12 cellular contexts compared by ENCODE assay signal in the genomic region with DNA sequence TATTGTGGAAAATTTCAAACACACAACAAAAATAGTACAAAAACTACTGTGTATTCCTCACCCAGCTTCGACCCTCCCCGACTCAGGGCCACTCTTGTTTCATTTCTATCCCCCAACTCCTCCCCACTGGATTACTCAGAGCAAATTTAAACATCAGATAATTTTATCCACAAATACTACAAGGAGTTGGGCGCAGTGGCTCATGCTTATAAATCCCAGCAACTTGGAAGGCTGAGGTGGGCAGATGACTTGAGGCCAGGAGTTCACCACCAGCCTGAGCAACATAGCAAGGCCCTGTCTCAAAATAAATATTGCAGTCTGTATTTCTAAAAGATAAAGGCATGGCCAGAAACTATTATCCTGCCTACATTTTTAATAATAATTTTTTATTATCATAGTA. TPM values are rescaled to one million over a fixed set of nuclear protein-coding genes. Genes with fewer than 3 reads are reported as not detected.
DNase-seq lines count a peak whose midpoint lies in the region; ATAC-seq, FAIRE-seq and TF ChIP-seq lines count a peak whose summit lies in the region.
"Had no signal": no experiment of that assay in that cellular context is flagged by ENCODE, and none has a peak within 500 bp of the region (broad histone marks: within the 10 kb centered on the region; RNA-seq: fewer than 3 reads in every experiment).

No MANE protein-coding gene starts in this region.

- H3K9ac ChIP-seq in K562 (ENCODE audit: insufficient read depth in 1 of 2, low read depth in 2 of 2, low read length in 2 of 2) (no peak overlapping the region; a peak in 1 of 4 replicates), muscle layer of colon (ENCODE audit: low read length) (no peak overlapping the region)

- CTCF ChIA-PET in K562 (lab: Yijun Ruan, JAX; ENCODE audit: low intra/inter-chr PET ratio) = no interaction called here

- peak overlapping the region; percentile 69 for H2AFZ ChIP-seq in K562 (ENCODE audit: low read depth, low read length)

- 25% methylated on average over 3 of the region's 3 CpGs for WGBS in K562 (ENCODE audit: insufficient coverage, low coverage, missing lambda C conversion rate)

- no peaks in the 10 kb centered on the region for H3K79me2 ChIP-seq in K562 (ENCODE audit: control insufficient read depth, insufficient read depth, low read length)

- H3K4me1 ChIP-seq in left ventricle myocardium inferior (peaks cover 40% of the 10 kb centered on the region), K562 (replicated peaks in 1 of 2; ENCODE audit: control insufficient read depth in 2 of 2, insufficient read depth in 2 of 2, low read length in 2 of 2) (peaks cover 0 to 11% of the 10 kb centered on the region in 2 experiments; a peak in 2 of 5 replicates), muscle layer of colon (ENCODE audit: insufficient read depth, low read length) (peaks cover 19% of the 10 kb centered on the region), upper lobe of right lung (peaks cover 36% of the 10 kb centered on the region)

- no peaks in the 10 kb centered on the region for H3K36me3 ChIP-seq in left ventricle myocardium inferior
- H3K36me3 ChIP-seq in K562 (ENCODE audit: control insufficient read depth, insufficient read depth, low read length) = no peaks in the 10 kb centered on the region
- no peaks in the 10 kb centered on the region for H3K36me3 ChIP-seq in muscle layer of colon (ENCODE audit: insufficient read depth, low read length)
- no peaks in the 10 kb centered on the region for H3K36me3 ChIP-seq in upper lobe of right lung

- TF ChIP-seq RAD21 in K562 (CRISPR knock-in tag; conservative IDR thresholded peaks at IDR 0.05 in 1 of 2, IDR thresholded peaks at IDR 0.05 in 1 of 2) = no peak

- no peak for TF ChIP-seq POLR2A in K562 (conservative IDR thresholded peaks at IDR 0.05)

- POLR2A ChIA-PET in K562 (lab: Yijun Ruan, JAX) = interaction anchor here (0.6 to 1.1 kb wide), 4 partner anchors 9 to 206 kb away, joined by 3 to 4 read pairs (median 4); no protein-coding TSS in a partner anchor

- ATAC-seq in Right ventricle myocardium inferior (no peak), K562 (no peak), upper lobe of right lung (no peak), HG03521 (IDR thresholded peaks at IDR 0.05; ENCODE audit: unreplicated experiment) (no peak)

- in situ Hi-C loops in K562 (cut with MboI) = no loop called here

- no peak for TF ChIP-seq EP300 in K562 (IDR thresholded peaks at IDR 0.05; ENCODE audit: low read length)

- H3K9me3 ChIP-seq in left ventricle myocardium inferior (replicated peaks) (peaks cover 8% of the 10 kb centered on the region), K562 (replicated peaks; ENCODE audit: control insufficient read depth, insufficient read depth, low read depth, low read length) (no peaks in the 10 kb centered on the region), muscle layer of colon (ENCODE audit: low read length) (peaks cover 5% of the 10 kb centered on the region), upper lobe of right lung (no peaks in the 10 kb centered on the region)
- H3K9me3 ChIP-seq: testis had no signal

- peak overlapping the region; percentile 28 for H3K4me2 ChIP-seq in K562 (ENCODE audit: insufficient read depth, low read length)

- DNase-seq in left ventricle myocardium inferior = no peak
- DNase-seq in Right ventricle myocardium inferior (ENCODE audit: missing footprints) = no peak
- DNase-seq in K562 (ENCODE audit: extremely low read depth in 1 of 4, low spot score in 3 of 4) = no peak
- DNase-seq in upper lobe of right lung = no peak
- DNase-seq in NCI-H526 (lab: John Stamatoyannopoulos, UW) = no peak
- no peak for DNase-seq in dorsolateral prefrontal cortex
- DNase-seq: NCI-H1436 treated with DMSO at 0.1 percent for 48 hours; stimulated activated CD4-positive, alpha-beta T cell treated with anti-CD3 and anti-CD28 coated beads, Interleukin-4, amount 100 ng/mL, for 24 hours had no signal

- BruUV-seq in K562 (replicated peaks; lab: Mats Ljungman, UMichigan) = no TSS peak

- no peaks in the 10 kb centered on the region for H3K9me1 ChIP-seq in K562 (ENCODE audit: control insufficient read depth, insufficient read depth, low read length)

- no peaks in the 10 kb centered on the region for H4K20me1 ChIP-seq in K562 (replicated peaks; ENCODE audit: control insufficient read depth, insufficient read depth, low read length)

- H3K27me3 ChIP-seq in left ventricle myocardium inferior (ENCODE audit: low read depth) (no peaks in the 10 kb centered on the region), K562 (ENCODE audit: control insufficient read depth in 2 of 2, insufficient read depth in 2 of 2, low read length in 2 of 2) (peaks cover 5 to 9% of the 10 kb centered on the region in 2 experiments; a peak in 3 of 5 replicates), muscle layer of colon (ENCODE audit: control insufficient read depth in 1 of 2, insufficient read depth in 2 of 2, low read length in 2 of 2) (no peaks in the 10 kb centered on the region), upper lobe of right lung (no peaks in the 10 kb centered on the region), dorsolateral prefrontal cortex (no peaks in the 10 kb centered on the region)
- H3K27me3 ChIP-seq: testis had no signal

- peak overlapping the region; percentile 92 for H3K27ac ChIP-seq in left ventricle myocardium inferior (replicated peaks)
- no peak overlapping the region for H3K27ac ChIP-seq in K562 (ENCODE audit: extremely low read depth, low read depth, low read length)
- H3K27ac ChIP-seq in muscle layer of colon (ENCODE audit: low read depth, low read length) = peak overlapping the region; percentile 61
- H3K27ac ChIP-seq in upper lobe of right lung = peak overlapping the region; percentile 87
- peak overlapping the region in 29 of 59 donors; percentile 11 to 82 (median 58) for H3K27ac ChIP-seq in dorsolateral prefrontal cortex

- TF ChIP-seq CTCF in left ventricle myocardium inferior (IDR thresholded peaks at IDR 0.05; ENCODE audit: borderline replicate concordance) = no peak
- TF ChIP-seq CTCF in K562 (IDR thresholded peaks at IDR 0.05 in 2 of 3, conservative IDR thresholded peaks at IDR 0.05 in 1 of 3; ENCODE audit: insufficient read depth in 2 of 3, low read depth in 1 of 3, low read length in 3 of 3) = no peak
- no peak for TF ChIP-seq CTCF in upper lobe of right lung (IDR thresholded peaks at IDR 0.05)
- no peak for TF ChIP-seq CTCF in dorsolateral prefrontal cortex (IDR thresholded peaks at IDR 0.05 in 54 of 56, conservative IDR thresholded peaks at IDR 0.05 in 2 of 56; ENCODE audit: low read depth in 1 of 56, partially characterized antibody in 56 of 56)

- FAIRE-seq in K562 (lab: Jason Lieb, UNC) = no peak
- FAIRE-seq: GM18507 had no signal

- intact Hi-C loops in left ventricle myocardium inferior (cut with micrococcal nuclease) (no loop called here), Right ventricle myocardium inferior (cut with DNase I) (no loop called here), K562 (cut with micrococcal nuclease) (no loop called here), upper lobe of right lung (cut with DNase I) (no loop called here), dorsolateral prefrontal cortex (cut with DNase I) (no loop called here)

- H3K4me3 ChIP-seq in left ventricle myocardium inferior = no peak overlapping the region
- H3K4me3 ChIP-seq in K562 = no peak overlapping the region
- H3K4me3 ChIP-seq in muscle layer of colon (ENCODE audit: low read depth in 1 of 2, low read length in 2 of 2) = peak overlapping the region in 1 of 2 donors; percentile 2
- H3K4me3 ChIP-seq in upper lobe of right lung = no peak overlapping the region
- H3K4me3 ChIP-seq in dorsolateral prefrontal cortex = no peak overlapping the region
- H3K4me3 ChIP-seq: testis had no signal

TF ChIP-seq in K562, 482 proteins besides CTCF, POLR2A, EP300 and RAD21 (continues in another document):
- no peak for TF ChIP-seq ZNF212 (CRISPR knock-in tag; IDR thresholded peaks at IDR 0.05)
- TF ChIP-seq, protein P1, sequence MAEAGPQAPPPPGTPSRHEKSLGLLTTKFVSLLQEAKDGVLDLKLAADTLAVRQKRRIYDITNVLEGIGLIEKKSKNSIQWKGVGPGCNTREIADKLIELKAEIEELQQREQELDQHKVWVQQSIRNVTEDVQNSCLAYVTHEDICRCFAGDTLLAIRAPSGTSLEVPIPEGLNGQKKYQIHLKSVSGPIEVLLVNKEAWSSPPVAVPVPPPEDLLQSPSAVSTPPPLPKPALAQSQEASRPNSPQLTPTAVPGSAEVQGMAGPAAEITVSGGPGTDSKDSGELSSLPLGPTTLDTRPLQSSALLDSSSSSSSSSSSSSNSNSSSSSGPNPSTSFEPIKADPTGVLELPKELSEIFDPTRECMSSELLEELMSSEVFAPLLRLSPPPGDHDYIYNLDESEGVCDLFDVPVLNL (CRISPR knock-in tag; IDR thresholded peaks at IDR 0.05; ENCODE audit: low read depth) = no peak
- no peak for TF ChIP-seq SMARCC2 (IDR thresholded peaks at IDR 0.05; ENCODE audit: low read depth)
- peak; percentile 87 for TF ChIP-seq ZNF707 (CRISPR knock-in tag; conservative IDR thresholded peaks at IDR 0.05)
- no peak for TF ChIP-seq ZNF347 (CRISPR knock-in tag; IDR thresholded peaks at IDR 0.05; ENCODE audit: low read depth)
- TF ChIP-seq POLR2AphosphoS2 (IDR thresholded peaks at IDR 0.05; ENCODE audit: low read length) = no peak

RNA-seq across cellular contexts. Expression of a gene that starts 39.9 kb away (rescaled TPM):
- total RNA-seq in left ventricle myocardium inferior (35.1 TPM), Right ventricle myocardium inferior (32.5 TPM), K562 (2014; rRNA removed) (0.16 and 0.50 TPM in 2 replicates), K562 (2014; rRNA removed; fragmentation: Illumina TruSeq; extraction: Trizol) (0.16 TPM in 1 of 2 replicates, not detected in the other), K562 (2015; rRNA removed; fragmentation: Illumina TruSeq; extraction: Trizol) (not detected in 2 replicates), K562 (2021) (0.20 and 0.31 TPM in 2 replicates), upper lobe of right lung (111 TPM), dorsolateral prefrontal cortex (10 to 100 TPM in 113 of 120 experiments, 1 to 10 TPM in 7; 8.2 to 56.1 (median 22.8) TPM)
- 0.21 and 0.65 TPM in 2 replicates for total RNA-seq in K562 (2011; cell fraction: chromatin; rRNA removed; ENCODE audit: low replicate concordance)
- 0.79 and 1.3 TPM in 2 replicates for total RNA-seq in K562 (2011; cell fraction: nucleolus; rRNA removed)
- 0.76 and 0.81 TPM in 2 replicates for total RNA-seq in K562 (2011; cell fraction: nucleoplasm; rRNA removed)
- polyA plus RNA-seq in K562 (2011; rRNA removed) (0.10 and 0.47 TPM in 2 replicates), K562 (2014; fragmentation: Illumina TruSeq; extraction: Trizol) (0.18 and 0.44 TPM in 2 replicates), K562 (2014; fragmentation: Nextera tagmentation; extraction: Ambion mirVana) (not detected), K562 (2014; rRNA removed) (0.08 TPM in 1 of 2 replicates, not detected in the other)
- 0.44 and 0.48 TPM in 2 replicates for polyA plus RNA-seq in K562 (2011; cell fraction: cytosol; rRNA removed)
- polyA plus RNA-seq in K562 (2011; cell fraction: nucleus; rRNA removed) = 0.41 and 0.63 TPM in 2 replicates
- 0.12 and 0.65 TPM in 2 replicates for polyA plus RNA-seq in K562 (2012)
- 0.53 and 0.57 TPM in 2 replicates for polyA minus RNA-seq in K562 (2011; rRNA and poly(A)+ RNA removed)
- polyA minus RNA-seq in K562 (2011; cell fraction: cytosol; rRNA and poly(A)+ RNA removed) = 0.55 and 0.67 TPM in 2 replicates
- polyA minus RNA-seq in K562 (2011; cell fraction: nucleus; rRNA and poly(A)+ RNA removed) = 0.13 and 0.56 TPM in 2 replicates
